In genomic region chr5:149938791-149939358, GRCh38 we compare ENCODE assay signal across 11 cellular contexts. TPM values are rescaled to one million over a fixed set of nuclear protein-coding genes. Genes with fewer than 3 reads are reported as not detected.
DNase-seq lines count a peak whose midpoint lies in the region; ATAC-seq and TF ChIP-seq lines count a peak whose summit lies in the region.
"Had no signal": no experiment of that assay in that cellular context is flagged by ENCODE, and none has a peak within 500 bp of the region (broad histone marks: within the 10 kb centered on the region; RNA-seq: fewer than 3 reads in every experiment).

No MANE protein-coding gene starts in this region.

- H3K4me3 ChIP-seq in BJ (ENCODE audit: low read depth, low read length) (no peak overlapping the region), MG63 (no peak overlapping the region), brain microvascular endothelial cell (ENCODE audit: low read depth, low read length) (no peak overlapping the region), mesodermal cell (ENCODE audit: extremely low read depth, insufficient read depth, low read length, poor library complexity, severe bottlenecking) (no peak overlapping the region), vagina (no peak overlapping the region)

- in situ Hi-C loops in brain microvascular endothelial cell (cut with HindIII; ENCODE audit: low pct_ligation_motif_present, low sequenced_read_pairs), result no loop called here

- peaks cover 34% of the 10 kb centered on the region for H3K4me1 ChIP-seq in mesodermal cell (ENCODE audit: control insufficient read depth, insufficient read depth, low read length, poor library complexity, severe bottlenecking)
- peaks cover 21% of the 10 kb centered on the region for H3K4me1 ChIP-seq in vagina

- TF ChIP-seq CTCF in BJ (IDR thresholded peaks at IDR 0.05; ENCODE audit: insufficient read depth, low read depth, low read length) (no peak), brain microvascular endothelial cell (IDR thresholded peaks at IDR 0.05; ENCODE audit: low read depth, low read length, missing control alignments) (no peak), vagina (IDR thresholded peaks at IDR 0.05) (no peak)

- POLR2A ChIA-PET in BJ (lab: Charles Lee), result no interaction called here

- ATAC-seq in HG02973 (IDR thresholded peaks at IDR 0.05; ENCODE audit: unreplicated experiment), result no peak

- H3K9me3 ChIP-seq in MG63 (no peaks in the 10 kb centered on the region), mesodermal cell (ENCODE audit: control insufficient read depth, low read length) (no peaks in the 10 kb centered on the region), vagina (no peaks in the 10 kb centered on the region)

- peak overlapping the region; percentile 44 for H3K27ac ChIP-seq in brain microvascular endothelial cell
- peak overlapping the region; percentile 39 for H3K27ac ChIP-seq in mesodermal cell (ENCODE audit: low read depth, low read length, severe bottlenecking)
- no peak overlapping the region for H3K27ac ChIP-seq in vagina

- peak; percentile 72 for DNase-seq in BJ (ENCODE audit: low read depth)
- DNase-seq in MG63, result peak; percentile 91
- peak; percentile 80 for DNase-seq in brain microvascular endothelial cell
- DNase-seq in stimulated activated naive CD4-positive, alpha-beta T cell (lab: John Stamatoyannopoulos, UW), result no peak
- DNase-seq in vagina (ENCODE audit: extremely low spot score in 2 of 2), result no peak
- DNase-seq in foreskin melanocyte, result no peak
- DNase-seq: activated B cell treated with CpG ODN at 0.5 μM for 24 hours, MM.1S had no signal

- H3K36me3 ChIP-seq in BJ (ENCODE audit: control insufficient read depth, insufficient read depth, low read length) (no peaks in the 10 kb centered on the region), MG63 (no peaks in the 10 kb centered on the region), brain microvascular endothelial cell (replicated peaks) (no peaks in the 10 kb centered on the region), mesodermal cell (ENCODE audit: control insufficient read depth, insufficient read depth, low read length) (no peaks in the 10 kb centered on the region), vagina (no peaks in the 10 kb centered on the region)

- intact Hi-C loops in vagina (cut with DNase I), result no loop called here

- CTCF ChIA-PET in BJ (lab: Yijun Ruan, JAX), result interaction anchor here (0.9 to 1.3 kb wide), 5 partner anchors 8 to 86 kb away, joined by 3 to 5 read pairs (median 3); partner anchors contain the start of gene SLC26A2

- no peak for TF ChIP-seq POLR2A in vagina (IDR thresholded peaks at IDR 0.05)

- H3K27me3 ChIP-seq in BJ (ENCODE audit: control insufficient read depth, insufficient read depth, low read length), result no peaks in the 10 kb centered on the region
- H3K27me3 ChIP-seq in MG63, result no peaks in the 10 kb centered on the region
- H3K27me3 ChIP-seq in brain microvascular endothelial cell (replicated peaks), result no peaks in the 10 kb centered on the region
- no peaks in the 10 kb centered on the region for H3K27me3 ChIP-seq in vagina

- 70 to 71% methylated on average over 3 to 4 of the region's 6 CpGs for WGBS in mesodermal cell (ENCODE audit: insufficient coverage in 2 of 2), 2 experiments

RNA-seq across cellular contexts. Expression of gene PDE6A, which starts 5.7 kb away (rescaled TPM):
- polyA plus RNA-seq in BJ (2011; rRNA removed), result not detected in 2 replicates
- polyA minus RNA-seq in BJ (2011; rRNA and poly(A)+ RNA removed), result not detected in 2 replicates
- not detected in 2 replicates for total RNA-seq in MG63 (2014; rRNA removed; shearing (Covaris generic); ENCODE audit: low replicate concordance)
- polyA plus RNA-seq in mesodermal cell (2013, experiment 1 of 2), result 0.04 TPM
- polyA plus RNA-seq in mesodermal cell (2013, experiment 2 of 2), result not detected
- total RNA-seq in vagina, result 0.25 TPM
- total RNA-seq: activated B cell treated with CpG ODN at 0.5 μM for 24 hours, mucosa of gallbladder had no signal

RNA-seq across cellular contexts. Expression of gene SLC26A2, which starts 21.7 kb away (rescaled TPM):
- polyA plus RNA-seq in BJ (2011; rRNA removed), result 3.3 and 7.6 TPM in 2 replicates
- 9.5 and 11.5 TPM in 2 replicates for polyA minus RNA-seq in BJ (2011; rRNA and poly(A)+ RNA removed)
- total RNA-seq in MG63 (2014; rRNA removed; shearing (Covaris generic); ENCODE audit: low replicate concordance), result 8.7 and 13.2 TPM in 2 replicates
- polyA plus RNA-seq in mesodermal cell (2013, experiment 1 of 2), result 12.6 TPM
- polyA plus RNA-seq in mesodermal cell (2013, experiment 2 of 2), result 13.5 TPM
- total RNA-seq in vagina, result 13.3 TPM

Comparison
In these comparisons a context has a peak if more than half of its experiments do, and no peak if none do; other contexts are left out.
1. DNase-seq: peak in BJ (single experiment), MG63 (single experiment) and brain microvascular endothelial cell (single experiment); none in stimulated activated naive CD4-positive, alpha-beta T cell (0 of 6), vagina (0 of 2) and foreskin melanocyte (single experiment).